23 cellular contexts compared by ENCODE assay signal in genomic region chr1:61463220-61463619, GRCh38.
"Had no signal": no experiment of that assay in that cellular context is flagged by ENCODE, and none has a peak within 500 bp of the region (broad histone marks: within the 10 kb centered on the region; RNA-seq: fewer than 3 reads in every experiment).

No MANE protein-coding gene starts in this region.

- FAIRE-seq: astrocyte had no signal

- DNase-seq: activated CD4-positive, alpha-beta memory T cell treated with anti-CD3 and anti-CD28 coated beads for 36 hours; activated CD4-positive, alpha-beta T cell treated with anti-CD3 and anti-CD28 coated beads for 48 hours; activated CD4-positive, CD25-positive, alpha-beta regulatory T cell; activated T-cell treated with anti-CD3 and anti-CD28 coated beads, Interleukin-2, amount 50 U/mL, for 1 hour; endodermal cell; head of caudate nucleus; hypothalamus; left ventricle myocardium superior; naive B cell; occipital lobe; stimulated activated CD4-positive, alpha-beta T cell treated with anti-CD3 and anti-CD28 coated beads, Interleukin-2, amount 100 ng/mL, for 48 hours; stimulated activated CD8-positive, alpha-beta memory T cell treated with anti-CD3 and anti-CD28 coated beads, Interleukin-4, amount 100 ng/mL, for 48 hours; stimulated activated naive B cell treated with anti-CD40 and anti-IgM and Interleukin-4, amounts not matched to agents 10 μg/mL and 1 μg/mL and 100 μg/mL, for 72 hours; T1000; upper lobe of left lung had no signal

- H3K4me1 Mint-ChIP-seq: naive B cell; stimulated activated naive B cell treated with anti-CD40 and anti-IgM and Interleukin-4, amounts not matched to agents 10 μg/mL and 1 μg/mL and 100 μg/mL, for 72 hours had no signal

- H3K9me3 Mint-ChIP-seq: activated CD4-positive, alpha-beta memory T cell treated with anti-CD3 and anti-CD28 coated beads for 36 hours; activated naive CD4-positive, alpha-beta T cell treated with anti-CD3 and anti-CD28 coated beads, Interleukin-2, amount 50 U/mL, for 72 hours; endodermal cell; naive B cell; stimulated activated naive B cell treated with anti-CD40 and anti-IgM and Interleukin-4, amounts not matched to agents 10 μg/mL and 1 μg/mL and 100 μg/mL, for 72 hours; T-helper 1 cell treated with Interleukin-12 subunit alpha and Interleukin-12 subunit beta and Interleukin-4 antibody, amounts not matched to agents 30 μg/mL and 1 μg/mL, for 36 hours had no signal

- H3K27ac ChIP-seq: breast epithelium, coronary artery, epithelial cell of prostate, gastroesophageal sphincter, upper lobe of left lung had no signal

- H3K9me3 ChIP-seq: breast epithelium, gastroesophageal sphincter, upper lobe of left lung had no signal

- H3K4me3 ChIP-seq: breast epithelium, coronary artery, gastroesophageal sphincter, upper lobe of left lung had no signal

- H3K36me3 Mint-ChIP-seq: activated CD4-positive, alpha-beta memory T cell treated with anti-CD3 and anti-CD28 coated beads for 36 hours; activated naive CD4-positive, alpha-beta T cell treated with anti-CD3 and anti-CD28 coated beads, Interleukin-2, amount 50 U/mL, for 72 hours; naive B cell; stimulated activated naive B cell treated with anti-CD40 and anti-IgM and Interleukin-4, amounts not matched to agents 10 μg/mL and 1 μg/mL and 100 μg/mL, for 72 hours had no signal

- H3K4me1 ChIP-seq: breast epithelium, gastroesophageal sphincter, upper lobe of left lung had no signal

- H3K4me3 Mint-ChIP-seq: activated CD4-positive, alpha-beta memory T cell treated with anti-CD3 and anti-CD28 coated beads for 36 hours; endodermal cell; naive B cell; stimulated activated naive B cell treated with anti-CD40 and anti-IgM and Interleukin-4, amounts not matched to agents 10 μg/mL and 1 μg/mL and 100 μg/mL, for 72 hours; T-helper 1 cell treated with Interleukin-12 subunit alpha and Interleukin-12 subunit beta and Interleukin-4 antibody, amounts not matched to agents 30 μg/mL and 1 μg/mL, for 36 hours had no signal

- H3K27me3 Mint-ChIP-seq: activated CD4-positive, alpha-beta memory T cell treated with anti-CD3 and anti-CD28 coated beads for 36 hours; naive B cell; stimulated activated naive B cell treated with anti-CD40 and anti-IgM and Interleukin-4, amounts not matched to agents 10 μg/mL and 1 μg/mL and 100 μg/mL, for 72 hours had no signal

- H3K27me3 ChIP-seq: breast epithelium, gastroesophageal sphincter, upper lobe of left lung had no signal

- H3K36me3 ChIP-seq: breast epithelium had no signal

- ATAC-seq: activated naive CD4-positive, alpha-beta T cell treated with anti-CD3 and anti-CD28 coated beads, Interleukin-2, amount 50 U/mL, for 72 hours; gastroesophageal sphincter; left ventricle myocardium superior; sciatic nerve; stimulated activated naive B cell treated with anti-CD40 and anti-IgM and Interleukin-4, amounts not matched to agents 10 μg/mL and 1 μg/mL and 100 μg/mL, for 72 hours had no signal

- H3K27ac Mint-ChIP-seq: activated CD4-positive, alpha-beta memory T cell treated with anti-CD3 and anti-CD28 coated beads for 36 hours; endodermal cell; stimulated activated naive B cell treated with anti-CD40 and anti-IgM and Interleukin-4, amounts not matched to agents 10 μg/mL and 1 μg/mL and 100 μg/mL, for 72 hours; T-helper 1 cell treated with Interleukin-12 subunit alpha and Interleukin-12 subunit beta and Interleukin-4 antibody, amounts not matched to agents 30 μg/mL and 1 μg/mL, for 36 hours had no signal
